ENCODE assay signal across 1 cellular context in genomic region chr20:19589731-19590362, GRCh38.
TF ChIP-seq lines count a peak whose summit lies in the region.

No MANE protein-coding gene starts in this region.

TF ChIP-seq in K562, 482 proteins besides CTCF, POLR2A, EP300 and RAD21:
- peak; percentile 61; the same call in 1 of the 2 replicates for TF ChIP-seq ZBTB40 (IDR thresholded peaks at IDR 0.05)
- TF ChIP-seq ZBTB40 (CRISPR knock-in tag; IDR thresholded peaks at IDR 0.05) = no peak
- TF ChIP-seq, protein P1, sequence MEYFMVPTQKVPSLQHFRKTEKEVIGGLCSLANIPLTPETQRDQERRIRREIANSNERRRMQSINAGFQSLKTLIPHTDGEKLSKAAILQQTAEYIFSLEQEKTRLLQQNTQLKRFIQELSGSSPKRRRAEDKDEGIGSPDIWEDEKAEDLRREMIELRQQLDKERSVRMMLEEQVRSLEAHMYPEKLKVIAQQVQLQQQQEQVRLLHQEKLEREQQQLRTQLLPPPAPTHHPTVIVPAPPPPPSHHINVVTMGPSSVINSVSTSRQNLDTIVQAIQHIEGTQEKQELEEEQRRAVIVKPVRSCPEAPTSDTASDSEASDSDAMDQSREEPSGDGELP (CRISPR knock-in tag; IDR thresholded peaks at IDR 0.05; ENCODE audit: borderline replicate concordance) = no peak
